In genomic region chr1:15577691-15578090, GRCh38 we compare ENCODE assay signal across 13 cellular contexts. TPM values are rescaled to one million over a fixed set of nuclear protein-coding genes. Genes with fewer than 3 reads are reported as not detected.
A peak's percentile ranks its signal among the peaks of the same experiment; 100 is the strongest.
DNase-seq lines count a peak whose midpoint lies in the region; ATAC-seq and TF ChIP-seq lines count a peak whose summit lies in the region.
"Had no signal": no experiment of that assay in that cellular context is flagged by ENCODE, and none has a peak within 500 bp of the region (broad histone marks: within the 10 kb centered on the region; RNA-seq: fewer than 3 reads in every experiment).

No MANE protein-coding gene starts in this region.

- H3K4me1 Mint-ChIP-seq in CD4-positive, alpha-beta T cell (ENCODE audit: low read depth), result peaks cover 43% of the 10 kb centered on the region
- peaks cover 23 to 49% (median 37%) of the 10 kb centered on the region in 7 donors for H3K4me1 Mint-ChIP-seq in naive thymus-derived CD4-positive, alpha-beta T cell

- peak overlapping the region; percentile 97 for H3K27ac Mint-ChIP-seq in CD4-positive, alpha-beta T cell
- peak overlapping the region; percentile 91 to 99 (median 96) for H3K27ac Mint-ChIP-seq in naive thymus-derived CD4-positive, alpha-beta T cell
- H3K27ac Mint-ChIP-seq: HFFc6 had no signal

- H3K4me3 ChIP-seq in naive thymus-derived CD4-positive, alpha-beta T cell (ENCODE audit: low read length), result peak overlapping the region; percentile 25
- H3K4me3 ChIP-seq in coronary artery (no peak overlapping the region), body of pancreas (no peak overlapping the region)

- peaks cover 22 to 44% of the 10 kb centered on the region in 2 donors for H3K4me1 ChIP-seq in naive thymus-derived CD4-positive, alpha-beta T cell (ENCODE audit: control insufficient read depth in 2 of 2, insufficient read depth in 2 of 2, low read length in 2 of 2)
- no peaks in the 10 kb centered on the region for H3K4me1 ChIP-seq in body of pancreas

- CTCF ChIA-PET in CD4-positive, alpha-beta T cell (lab: Charles Lee), result no interaction called here
- CTCF ChIA-PET in naive thymus-derived CD4-positive, alpha-beta T cell (lab: Charles Lee), result no interaction called here

- POLR2A ChIA-PET in CD4-positive, alpha-beta T cell (lab: Charles Lee), result interaction anchor here (0.5 to 3.6 kb wide), 4 partner anchors 8 to 107 kb away, joined by 3 to 34 read pairs (median 18); partner anchors contain the start of gene DDI2
- POLR2A ChIA-PET in naive thymus-derived CD4-positive, alpha-beta T cell (lab: Charles Lee), result interaction anchor here (0.8 to 6.0 kb wide), 6 partner anchors 10 to 51 kb away, joined by 3 to 35 read pairs (median 5); partner anchors contain the start of genes DDI2 and DNAJC16

- intact Hi-C loops in CD4-positive, alpha-beta T cell (cut with DNase I, micrococcal nuclease), result loop anchor here in 1 of 2 experiments (5.0 kb wide), 1 partner anchor 50 kb away; the partner anchor contains the start of gene DNAJC16
- intact Hi-C loops in naive thymus-derived CD4-positive, alpha-beta T cell (cut with micrococcal nuclease), result loop anchor here in 1 of 2 donors (5.0 kb wide), 1 partner anchor 165 kb away; the partner anchor contains the start of gene TMEM82
- intact Hi-C loops in body of pancreas (cut with DNase I), result no loop called here

- peaks cover 0 to 21% (median 0%) of the 10 kb centered on the region in 3 experiments for H3K36me3 ChIP-seq in naive thymus-derived CD4-positive, alpha-beta T cell (ENCODE audit: control insufficient read depth in 2 of 3, insufficient read depth in 3 of 3, low read length in 3 of 3)
- H3K36me3 ChIP-seq in body of pancreas (replicated peaks in 1 of 2; ENCODE audit: insufficient read depth in 1 of 2, low read depth in 2 of 2), result no peaks in the 10 kb centered on the region

- ATAC-seq in CD4-positive, alpha-beta T cell (ENCODE audit: poor library complexity), result peak; percentile 19
- no peak for ATAC-seq in naive thymus-derived CD4-positive, alpha-beta T cell
- ATAC-seq in body of pancreas, result no peak
- no peak for ATAC-seq in HG03045 (IDR thresholded peaks at IDR 0.05; ENCODE audit: unreplicated experiment)

- H3K4me3 Mint-ChIP-seq in CD4-positive, alpha-beta T cell, result peak overlapping the region; percentile 63
- H3K4me3 Mint-ChIP-seq in naive thymus-derived CD4-positive, alpha-beta T cell, result peak overlapping the region; percentile 51 to 83 (median 76)
- H3K4me3 Mint-ChIP-seq: HFFc6 had no signal

- 83% methylated on average over 3 to 4 of the region's 4 CpGs for WGBS in body of pancreas, 2 donors

- TF ChIP-seq CTCF in CD4-positive, alpha-beta T cell (IDR thresholded peaks at IDR 0.05), result no peak
- TF ChIP-seq CTCF in VCaP (conservative IDR thresholded peaks at IDR 0.05), result no peak
- no peak for TF ChIP-seq CTCF in coronary artery (IDR thresholded peaks at IDR 0.05)
- no peak for TF ChIP-seq CTCF in body of pancreas (IDR thresholded peaks at IDR 0.05)

- peak in 4 of 10 experiments; percentile 5 to 20 (median 10) for DNase-seq in CD4-positive, alpha-beta T cell
- peak; percentile 74 for DNase-seq in DMS53 (lab: John Stamatoyannopoulos, UW)
- DNase-seq in naive thymus-derived CD4-positive, alpha-beta T cell, result peak in 7 of 9 donors; percentile 7 to 29 (median 22)
- DNase-seq in coronary artery (ENCODE audit: low spot score), result no peak
- DNase-seq in body of pancreas, result no peak
- DNase-seq: cerebellar nuclear complex, glutamatergic neuron, HFFc6, NCI-H146, NCI-H748 treated with DMSO at 0.1 percent for 48 hours, T-helper 9 cell had no signal

- H3K36me3 Mint-ChIP-seq in CD4-positive, alpha-beta T cell (ENCODE audit: low read depth), result peaks cover 28% of the 10 kb centered on the region
- H3K36me3 Mint-ChIP-seq in naive thymus-derived CD4-positive, alpha-beta T cell, result peaks cover 5 to 25% (median 18%) of the 10 kb centered on the region in 5 donors

- no peak for TF ChIP-seq POLR2A in body of pancreas (IDR thresholded peaks at IDR 0.05)

- no peaks in the 10 kb centered on the region for H3K9me3 Mint-ChIP-seq in CD4-positive, alpha-beta T cell
- no peaks in the 10 kb centered on the region for H3K9me3 Mint-ChIP-seq in naive thymus-derived CD4-positive, alpha-beta T cell
- H3K9me3 Mint-ChIP-seq: HFFc6 had no signal

- peak overlapping the region; percentile 64 for H3K27ac ChIP-seq in CD4-positive, alpha-beta T cell (ENCODE audit: low read depth, low read length)
- H3K27ac ChIP-seq in VCaP (peak overlapping the region; percentile 88), coronary artery (no peak overlapping the region), body of pancreas (no peak overlapping the region)
- peak overlapping the region; percentile 75 for H3K27ac ChIP-seq in naive thymus-derived CD4-positive, alpha-beta T cell (ENCODE audit: low read depth, low read length)

- no peaks in the 10 kb centered on the region for H3K27me3 Mint-ChIP-seq in CD4-positive, alpha-beta T cell
- no peaks in the 10 kb centered on the region for H3K27me3 Mint-ChIP-seq in naive thymus-derived CD4-positive, alpha-beta T cell

- H3K27me3 ChIP-seq in CD4-positive, alpha-beta T cell (ENCODE audit: control insufficient read depth, insufficient read depth, low read length), result no peaks in the 10 kb centered on the region
- no peaks in the 10 kb centered on the region for H3K27me3 ChIP-seq in naive thymus-derived CD4-positive, alpha-beta T cell (ENCODE audit: control insufficient read depth in 2 of 2, insufficient read depth in 2 of 2, low read length in 2 of 2)
- H3K27me3 ChIP-seq in body of pancreas, result no peaks in the 10 kb centered on the region

- H3K9me3 ChIP-seq in CD4-positive, alpha-beta T cell (ENCODE audit: control insufficient read depth, low read length), result no peaks in the 10 kb centered on the region
- no peaks in the 10 kb centered on the region for H3K9me3 ChIP-seq in naive thymus-derived CD4-positive, alpha-beta T cell (ENCODE audit: control insufficient read depth in 2 of 3, low read length in 3 of 3)
- H3K9me3 ChIP-seq in body of pancreas, result no peaks in the 10 kb centered on the region

RNA-seq across cellular contexts. Expression of gene AGMAT, which starts 7.2 kb away (rescaled TPM):
- total RNA-seq in CD4-positive, alpha-beta T cell, result 1 to 10 TPM; 3.8 to 4.6 TPM
- total RNA-seq in naive thymus-derived CD4-positive, alpha-beta T cell, result 10 to 100 TPM in 1 of 5 experiments, 1 to 10 TPM in 4; 6.4 to 21.5 (median 9.5) TPM
- 10 to 100 TPM; 14.5 to 16.9 TPM for polyA plus RNA-seq in naive thymus-derived CD4-positive, alpha-beta T cell
- under 1 TPM; 0.33 to 0.52 TPM for total RNA-seq in body of pancreas

RNA-seq across cellular contexts. Expression of gene DDI2, which starts 39.6 kb away (rescaled TPM):
- total RNA-seq in CD4-positive, alpha-beta T cell, result 10 to 100 TPM; 24.2 to 29.9 TPM
- total RNA-seq in naive thymus-derived CD4-positive, alpha-beta T cell, result 10 to 100 TPM; 24.5 to 46.8 (median 37.0) TPM
- 1 to 10 TPM; 3.2 to 6.7 TPM for polyA plus RNA-seq in naive thymus-derived CD4-positive, alpha-beta T cell
- total RNA-seq in body of pancreas, result 10 to 100 TPM; 18.8 to 30.1 TPM

RNA-seq across cellular contexts. Expression of gene DNAJC16, which starts 51.0 kb away (rescaled TPM):
- 10 to 100 TPM in 1 of 2 experiments, 1 to 10 TPM in 1; 8.2 to 10.4 TPM for total RNA-seq in CD4-positive, alpha-beta T cell
- 10 to 100 TPM; 17.8 to 29.4 (median 25.0) TPM for total RNA-seq in naive thymus-derived CD4-positive, alpha-beta T cell
- polyA plus RNA-seq in naive thymus-derived CD4-positive, alpha-beta T cell, result 10 to 100 TPM in 1 of 2 donors, 1 to 10 TPM in 1; 9.6 to 10.0 TPM
- total RNA-seq in body of pancreas, result 10 to 100 TPM; 11.9 to 12.5 TPM

RNA-seq across cellular contexts. Expression of gene CASP9, which starts 53.7 kb away (rescaled TPM):
- total RNA-seq in CD4-positive, alpha-beta T cell, result 10 to 100 TPM; 15.7 to 18.0 TPM
- total RNA-seq in naive thymus-derived CD4-positive, alpha-beta T cell, result 10 to 100 TPM; 14.7 to 22.2 (median 15.7) TPM
- 1 to 10 TPM; 9.0 to 9.3 TPM for polyA plus RNA-seq in naive thymus-derived CD4-positive, alpha-beta T cell
- total RNA-seq in body of pancreas, result 10 to 100 TPM; 12.9 to 21.5 TPM

Comparison
In these comparisons a context has a peak if more than half of its experiments do, and no peak if none do; other contexts are left out.
1. DNase-seq: peak in DMS53 (single experiment) and naive thymus-derived CD4-positive, alpha-beta T cell (7 of 9); none in coronary artery (single experiment) and body of pancreas (0 of 4).
2. H3K27ac ChIP-seq: peak in CD4-positive, alpha-beta T cell (single experiment), VCaP (single experiment) and naive thymus-derived CD4-positive, alpha-beta T cell (single experiment); none in coronary artery (0 of 2) and body of pancreas (0 of 4).